ENCODE assay signal across 8 cellular contexts in genomic region chr2:71923887-71924533, GRCh38.
DNase-seq lines count a peak whose midpoint lies in the region; ATAC-seq and TF ChIP-seq lines count a peak whose summit lies in the region.

No MANE protein-coding gene starts in this region.

- H3K27me3 Mint-ChIP-seq in activated naive CD8-positive, alpha-beta T cell treated with anti-CD3 and anti-CD28 coated beads, Interleukin-2, amount 10 ng/mL, durations not matched to agents 7 days and 5 days = peaks cover 2% of the 10 kb centered on the region

- no peak overlapping the region for H3K27ac ChIP-seq in DND-41 (ENCODE audit: low read length)
- no peak overlapping the region for H3K27ac ChIP-seq in SJCRH30

- H3K9me3 ChIP-seq in DND-41 (ENCODE audit: insufficient read depth, low read length, severe bottlenecking) (no peaks in the 10 kb centered on the region), SJCRH30 (replicated peaks) (peaks cover 3% of the 10 kb centered on the region; the same call in 1 of the 2 replicates)

- H3K4me2 ChIP-seq in DND-41 (ENCODE audit: insufficient read depth, low read length) = no peak overlapping the region

- no peak overlapping the region for H2AFZ ChIP-seq in DND-41 (ENCODE audit: low read depth, low read length)

- TF ChIP-seq CTCF in DND-41 (IDR thresholded peaks at IDR 0.05; ENCODE audit: borderline replicate concordance, extremely low read depth, low read length, poor library complexity, severe bottlenecking) = peak; percentile 94

- H3K4me1 ChIP-seq in DND-41 (ENCODE audit: insufficient read depth, low read length) (no peaks in the 10 kb centered on the region), SJCRH30 (no peaks in the 10 kb centered on the region)

- H3K36me3 Mint-ChIP-seq in activated naive CD8-positive, alpha-beta T cell treated with anti-CD3 and anti-CD28 coated beads, Interleukin-2, amount 10 ng/mL, durations not matched to agents 7 days and 5 days = no peaks in the 10 kb centered on the region

- H3K4me1 Mint-ChIP-seq in activated naive CD8-positive, alpha-beta T cell treated with anti-CD3 and anti-CD28 coated beads, Interleukin-2, amount 10 ng/mL, durations not matched to agents 7 days and 5 days = no peaks in the 10 kb centered on the region

- H3K79me2 ChIP-seq in DND-41 (ENCODE audit: insufficient read depth, low read length) = no peaks in the 10 kb centered on the region

- DNase-seq in DND-41 = peak; percentile 63
- DNase-seq in LoVo (ENCODE audit: low spot score) = peak; percentile 65
- peak; percentile 76 to 92 for DNase-seq in SJCRH30
- no peak for DNase-seq in activated naive CD8-positive, alpha-beta T cell treated with anti-CD3 and anti-CD28 coated beads, Interleukin-2, amount 10 ng/mL, durations not matched to agents 7 days and 5 days
- DNase-seq in left ventricle myocardium superior = peak; percentile 61
- DNase-seq in retina = peak; percentile 73

- intact Hi-C loops in left ventricle myocardium superior (cut with micrococcal nuclease) = loop anchor here (10.0 kb wide), 1 partner anchor 651 kb away; no protein-coding TSS in a partner anchor

- no peak overlapping the region for H3K9ac ChIP-seq in DND-41 (ENCODE audit: low read depth, low read length)

- no peak overlapping the region for H3K4me3 Mint-ChIP-seq in activated naive CD8-positive, alpha-beta T cell treated with anti-CD3 and anti-CD28 coated beads, Interleukin-2, amount 10 ng/mL, durations not matched to agents 7 days and 5 days

- H3K36me3 ChIP-seq in DND-41 (ENCODE audit: insufficient read depth, low read length) (no peaks in the 10 kb centered on the region), SJCRH30 (no peaks in the 10 kb centered on the region)

- H3K4me3 ChIP-seq in DND-41 (ENCODE audit: low read depth in 1 of 2, low read length in 2 of 2) (no peak overlapping the region), SJCRH30 (no peak overlapping the region)

- H4K20me1 ChIP-seq in DND-41 (ENCODE audit: insufficient read depth, low read length) = no peaks in the 10 kb centered on the region

- H3K9me3 Mint-ChIP-seq in activated naive CD8-positive, alpha-beta T cell treated with anti-CD3 and anti-CD28 coated beads, Interleukin-2, amount 10 ng/mL, durations not matched to agents 7 days and 5 days = no peaks in the 10 kb centered on the region

- H3K27me3 ChIP-seq in DND-41 (ENCODE audit: insufficient read depth, low read length, poor library complexity) = no peaks in the 10 kb centered on the region
- H3K27me3 ChIP-seq in SJCRH30 = no peaks in the 10 kb centered on the region

- POLR2A ChIA-PET in activated naive CD8-positive, alpha-beta T cell treated with anti-CD3 and anti-CD28 coated beads, Interleukin-2, amount 10 ng/mL, durations not matched to agents 7 days and 5 days (lab: Charles Lee) = interaction anchor here (0.9 kb wide), 1 partner anchor 226 kb away, joined by 3 read pairs; no protein-coding TSS in a partner anchor

- ATAC-seq in DND-41 (ENCODE audit: insufficient read depth, low read depth) = peak; percentile 85
- peak; percentile 78 for ATAC-seq in GM21515 (IDR thresholded peaks at IDR 0.05; ENCODE audit: unreplicated experiment)
- ATAC-seq in activated naive CD8-positive, alpha-beta T cell treated with anti-CD3 and anti-CD28 coated beads, Interleukin-2, amount 10 ng/mL, durations not matched to agents 7 days and 5 days (ENCODE audit: low read depth) = peak; percentile 42
- ATAC-seq in left ventricle myocardium superior = peak; percentile 86
- ATAC-seq in GM18505 (IDR thresholded peaks at IDR 0.05; ENCODE audit: unreplicated experiment) = no peak

- TF ChIP-seq POLR2A in GM18505 (IDR thresholded peaks at IDR 0.05; ENCODE audit: borderline replicate concordance, extremely low read depth, insufficient read depth, insufficient read length) = no peak

- no peak overlapping the region for H3K27ac Mint-ChIP-seq in activated naive CD8-positive, alpha-beta T cell treated with anti-CD3 and anti-CD28 coated beads, Interleukin-2, amount 10 ng/mL, durations not matched to agents 7 days and 5 days
